ENCODE assay signal across 16 cellular contexts in the genomic region with DNA sequence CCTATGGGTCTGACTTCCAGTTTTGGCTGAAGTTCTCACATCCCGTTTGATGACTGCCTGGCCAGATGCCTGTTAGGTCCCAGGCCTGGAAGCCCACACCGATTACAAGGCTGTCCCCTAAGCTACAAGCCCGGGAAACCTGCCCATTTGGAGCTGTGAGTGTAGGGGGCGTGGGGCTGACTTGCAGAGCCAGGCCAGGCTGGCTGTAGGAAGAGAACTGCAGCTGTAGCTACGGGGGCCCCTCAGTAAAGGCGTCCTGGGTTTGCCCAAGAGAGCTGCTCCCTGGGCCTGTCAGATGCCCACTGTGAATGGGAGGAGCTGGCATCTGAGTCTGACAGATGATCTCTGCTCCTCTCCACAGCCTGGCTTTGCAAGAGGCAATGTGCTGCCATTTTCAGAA.
DNase-seq lines count a peak whose midpoint lies in the region; ATAC-seq lines count a peak whose summit lies in the region.
"Had no signal": no experiment of that assay in that cellular context is flagged by ENCODE, and none has a peak within 500 bp of the region (broad histone marks: within the 10 kb centered on the region; RNA-seq: fewer than 3 reads in every experiment).

No MANE protein-coding gene starts in this region.

- no CpG with 5 or more reads among the region's 6 CpGs for WGBS in mesendoderm (ENCODE audit: extremely low coverage, insufficient coverage, low lambda C conversion rate)

- no peak for ATAC-seq in GM21717 (IDR thresholded peaks at IDR 0.05; ENCODE audit: unreplicated experiment)
- ATAC-seq: PC-3 had no signal

- H3K4me3 ChIP-seq in mesendoderm (ENCODE audit: low read length) = no peak overlapping the region
- H3K4me3 ChIP-seq: SJSA1 had no signal

- no peaks in the 10 kb centered on the region for H3K79me2 ChIP-seq in mesendoderm (ENCODE audit: control insufficient read depth, insufficient read depth, low read length)

- H3K4me1 ChIP-seq in mesendoderm (ENCODE audit: control insufficient read depth, low read depth, low read length) = peaks cover 2% of the 10 kb centered on the region
- H3K4me1 ChIP-seq: SJSA1 had no signal

- no peak overlapping the region for H4K5ac ChIP-seq in mesendoderm (ENCODE audit: low read length)

- H2BK5ac ChIP-seq in mesendoderm (ENCODE audit: low read length) = no peak overlapping the region

- H3K27ac ChIP-seq in mesendoderm (ENCODE audit: low read depth, low read length) = no peak overlapping the region
- no peak overlapping the region for H3K27ac ChIP-seq in substantia nigra (ENCODE audit: low read depth, low read length, poor library complexity, severe bottlenecking)
- H3K27ac ChIP-seq: KMS-11, SJSA1 had no signal

- peak overlapping the region; percentile 25 for H3K56ac ChIP-seq in mesendoderm (ENCODE audit: low read length)

- H3K27me3 ChIP-seq in mesendoderm (ENCODE audit: insufficient read depth, low read length, poor library complexity) = no peaks in the 10 kb centered on the region
- H3K27me3 ChIP-seq: SJSA1 had no signal

- no peak overlapping the region for H3K9ac ChIP-seq in mesendoderm (ENCODE audit: low read length)
- H3K9ac ChIP-seq: KMS-11 had no signal

- no peak overlapping the region for H2BK120ac ChIP-seq in mesendoderm (ENCODE audit: low read depth, low read length)

- no peak overlapping the region for H3K18ac ChIP-seq in mesendoderm (ENCODE audit: low read length)

- H3K23ac ChIP-seq in mesendoderm (ENCODE audit: low read length) = no peak overlapping the region

- H3K4me2 ChIP-seq in mesendoderm (ENCODE audit: low read length) = no peak overlapping the region
- H3K4me2 ChIP-seq: KMS-11 had no signal

- no peak overlapping the region for H2BK15ac ChIP-seq in mesendoderm (replicated peaks; ENCODE audit: low read depth)

- H3K36me3 ChIP-seq in mesendoderm (ENCODE audit: control insufficient read depth, insufficient read depth, low read length) = no peaks in the 10 kb centered on the region
- H3K36me3 ChIP-seq: SJSA1 had no signal

- H3K4ac ChIP-seq in mesendoderm (ENCODE audit: low read depth, low read length) = no peak overlapping the region

- no peaks in the 10 kb centered on the region for H3K79me1 ChIP-seq in mesendoderm (ENCODE audit: low read length)

- no peak overlapping the region for H2AK5ac ChIP-seq in mesendoderm (ENCODE audit: low read length)

- H4K8ac ChIP-seq in mesendoderm (ENCODE audit: low read depth, low read length) = no peak overlapping the region

- DNase-seq in NCI-H446 treated with DMSO at 0.1 percent for 48 hours (lab: John Stamatoyannopoulos, UW) = peak; percentile 24
- DNase-seq in cerebellum (ENCODE audit: low spot score) = peak; percentile 47
- no peak for DNase-seq in mesendoderm
- peak in 38 of 49 donors; percentile 9 to 73 (median 46) for DNase-seq in substantia nigra (lab: John Stamatoyannopoulos, UW)
- DNase-seq in SKM-1 (lab: John Stamatoyannopoulos, UW; ENCODE audit: unreplicated experiment) = no peak
- DNase-seq in NCI-H69 (lab: John Stamatoyannopoulos, UW) = no peak
- DNase-seq: CD8-positive, alpha-beta memory T cell; MM.1S; NCI-H1105; NCI-H187; NCI-H526; NK-92 treated with Interleukin-12 subunit alpha and Interleukin-12 subunit beta, amount 100 ng/mL, for 24 hours; PC-3 had no signal

Comparison
In these comparisons a context has a peak if more than half of its experiments do, and no peak if none do; other contexts are left out.
1. DNase-seq: peak in NCI-H446 treated with DMSO at 0.1 percent for 48 hours (single experiment), cerebellum (single experiment) and substantia nigra (38 of 49); none in mesendoderm (single experiment), SKM-1 (single experiment) and NCI-H69 (single experiment).